23 cellular contexts compared by ENCODE assay signal in the genomic region with DNA sequence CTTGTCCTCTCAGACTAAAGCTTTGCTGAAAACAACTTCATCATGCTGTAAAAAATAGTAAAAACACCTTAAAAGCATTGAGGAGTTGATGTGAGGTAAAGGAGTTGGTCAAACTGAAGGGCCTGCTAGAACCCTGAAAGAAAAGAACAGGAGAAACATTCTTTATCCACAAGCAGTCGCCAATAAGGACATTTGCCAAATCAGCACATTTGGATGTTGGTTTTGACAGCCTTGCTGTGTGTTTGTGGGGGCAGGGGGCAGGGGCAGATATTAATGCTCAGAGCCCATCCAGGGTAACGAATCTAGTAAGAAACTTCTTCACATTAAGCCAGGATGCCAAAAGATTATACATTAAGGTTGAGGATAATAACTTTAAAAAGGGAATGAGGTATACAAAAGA.
DNase-seq lines count a peak whose midpoint lies in the region; ATAC-seq, FAIRE-seq and TF ChIP-seq lines count a peak whose summit lies in the region.
"Had no signal": no experiment of that assay in that cellular context is flagged by ENCODE, and none has a peak within 500 bp of the region (broad histone marks: within the 10 kb centered on the region; RNA-seq: fewer than 3 reads in every experiment).

No MANE protein-coding gene starts in this region.

- no TSS peak for BruUV-seq in K562 (replicated peaks; lab: Mats Ljungman, UMichigan)

- peaks cover 7% of the 10 kb centered on the region; the same call in 1 of the 2 replicates for H3K36me3 ChIP-seq in GM23338 (ENCODE audit: insufficient read depth)
- no peaks in the 10 kb centered on the region for H3K36me3 ChIP-seq in K562 (ENCODE audit: control insufficient read depth, insufficient read depth, low read length)
- H3K36me3 ChIP-seq: BLaER1 treated with 17β-estradiol and CSF1 and Interleukin-3, amounts not matched to agents 10 nM and 100 nM had no signal

- POLR2A ChIA-PET in A549 (lab: Yijun Ruan, JAX), result no interaction called here
- POLR2A ChIA-PET in K562 (lab: Yijun Ruan, JAX), result no interaction called here

- peaks cover 15% of the 10 kb centered on the region; the same call in 2 of the 3 replicates for H3K36me3 Mint-ChIP-seq in GM23338 (ENCODE audit: low read depth)
- peaks cover 0 to 4% of the 10 kb centered on the region in 2 donors for H3K36me3 Mint-ChIP-seq in activated T-cell treated with anti-CD3 and anti-CD28 coated beads, Interleukin-2, amount 50 U/mL, for 72 hours (ENCODE audit: insufficient read depth in 2 of 2)
- H3K36me3 Mint-ChIP-seq: CD8-positive, alpha-beta T cell had no signal

- TF ChIP-seq RAD21 in A549 (conservative IDR thresholded peaks at IDR 0.05 in 1 of 2, IDR thresholded peaks at IDR 0.05 in 1 of 2) (no peak), K562 (CRISPR knock-in tag; conservative IDR thresholded peaks at IDR 0.05 in 1 of 2, IDR thresholded peaks at IDR 0.05 in 1 of 2) (no peak)

- FAIRE-seq in A549 (lab: Jason Lieb, UNC), result no peak
- FAIRE-seq in K562 (lab: Jason Lieb, UNC), result no peak
- FAIRE-seq: A204.1, D721Med, G401.6, GM12891, GM18507, GM19239 had no signal

- H3K9me1 ChIP-seq in K562 (ENCODE audit: control insufficient read depth, insufficient read depth, low read length), result no peaks in the 10 kb centered on the region

- H3F3A ChIP-seq in GM23338 (replicated peaks; ENCODE audit: low read depth), result no peaks in the 10 kb centered on the region

- no peak for TF ChIP-seq POLR2A in A549 (IDR thresholded peaks at IDR 0.05; ENCODE audit: low read length)
- no peak for TF ChIP-seq POLR2A in K562 (conservative IDR thresholded peaks at IDR 0.05)

- 0 out of 2 replicates have a peak overlapping the region, but pooled peaks have one; percentile 64 for H2AFZ ChIP-seq in GM23338
- no peak overlapping the region for H2AFZ ChIP-seq in K562 (ENCODE audit: low read depth, low read length)

- H3K9me3 ChIP-seq in A549 (peaks cover 34% of the 10 kb centered on the region), K562 (replicated peaks; ENCODE audit: control insufficient read depth, insufficient read depth, low read depth, low read length) (0 out of 2 replicates have a peak, but pooled peaks cover 1% of the 10 kb centered on the region)

- H3K4me2 ChIP-seq in A549, result no peak overlapping the region
- no peak overlapping the region for H3K4me2 ChIP-seq in GM23338
- H3K4me2 ChIP-seq in K562 (ENCODE audit: insufficient read depth, low read length), result no peak overlapping the region
- H3K4me2 ChIP-seq: BLaER1 treated with 17β-estradiol and CSF1 and Interleukin-3, amounts not matched to agents 10 nM and 100 nM had no signal

- H3K27me3 Mint-ChIP-seq in GM23338 (ENCODE audit: insufficient read depth, low read depth, poor library complexity), result peaks cover 2% of the 10 kb centered on the region
- H3K27me3 Mint-ChIP-seq in activated T-cell treated with anti-CD3 and anti-CD28 coated beads, Interleukin-2, amount 50 U/mL, for 72 hours (ENCODE audit: low read depth), result no peaks in the 10 kb centered on the region
- H3K27me3 Mint-ChIP-seq: B cell; CD4-positive, alpha-beta T cell had no signal

- no peak for ATAC-seq in A549
- no peak for ATAC-seq in GM23338
- no peak for ATAC-seq in K562
- no peak for ATAC-seq in activated T-cell treated with anti-CD3 and anti-CD28 coated beads, Interleukin-2, amount 50 U/mL, for 72 hours (replicated peaks in 1 of 2)
- ATAC-seq: CD8-positive, alpha-beta T cell had no signal

- H3K4me1 ChIP-seq in A549 (no peaks in the 10 kb centered on the region), GM23338 (ENCODE audit: insufficient read depth) (no peaks in the 10 kb centered on the region), K562 (replicated peaks in 1 of 2; ENCODE audit: control insufficient read depth in 2 of 2, insufficient read depth in 2 of 2, low read length in 2 of 2) (no peaks in the 10 kb centered on the region)
- H3K4me1 ChIP-seq: BLaER1 treated with 17β-estradiol and CSF1 and Interleukin-3, amounts not matched to agents 10 nM and 100 nM; Caco-2 had no signal

- H3K79me2 ChIP-seq in GM23338 (replicated peaks; ENCODE audit: insufficient read depth) (no peaks in the 10 kb centered on the region), K562 (ENCODE audit: control insufficient read depth, insufficient read depth, low read length) (no peaks in the 10 kb centered on the region)

- no peak for TF ChIP-seq CTCF in A549 (IDR thresholded peaks at IDR 0.05)
- TF ChIP-seq CTCF in GM23338 (conservative IDR thresholded peaks at IDR 0.05; ENCODE audit: low read depth in 2 of 2), result no peak
- TF ChIP-seq CTCF in K562 (IDR thresholded peaks at IDR 0.05 in 2 of 3, conservative IDR thresholded peaks at IDR 0.05 in 1 of 3; ENCODE audit: insufficient read depth in 2 of 3, low read depth in 1 of 3, low read length in 3 of 3), result no peak

- H3K4me3 ChIP-seq in A549, result no peak overlapping the region
- H3K4me3 ChIP-seq in GM23338, result no peak overlapping the region
- H3K4me3 ChIP-seq in K562, result no peak overlapping the region
- H3K4me3 ChIP-seq: BLaER1 treated with 17β-estradiol and CSF1 and Interleukin-3, amounts not matched to agents 10 nM and 100 nM had no signal

- peaks cover 21% of the 10 kb centered on the region; the same call in 2 of the 3 replicates for H3K9me3 Mint-ChIP-seq in GM23338
- peaks cover 14 to 21% of the 10 kb centered on the region in 2 donors for H3K9me3 Mint-ChIP-seq in activated T-cell treated with anti-CD3 and anti-CD28 coated beads, Interleukin-2, amount 50 U/mL, for 72 hours

- H3K27ac ChIP-seq in A549 (no peak overlapping the region), GM23338 (ENCODE audit: low read depth) (no peak overlapping the region), K562 (ENCODE audit: extremely low read depth, low read depth, low read length) (no peak overlapping the region)
- H3K27ac ChIP-seq: BLaER1 treated with 17β-estradiol and CSF1 and Interleukin-3, amounts not matched to agents 10 nM and 100 nM; C4-2B had no signal

- intact Hi-C loops in K562 (cut with micrococcal nuclease), result no loop called here

- TF ChIP-seq EP300 in A549 (IDR thresholded peaks at IDR 0.05) (no peak), K562 (IDR thresholded peaks at IDR 0.05; ENCODE audit: low read length) (no peak)

- H3K27me3 ChIP-seq in GM23338 (ENCODE audit: insufficient read depth) (no peaks in the 10 kb centered on the region), K562 (ENCODE audit: control insufficient read depth in 2 of 2, insufficient read depth in 2 of 2, low read length in 2 of 2) (no peaks in the 10 kb centered on the region)
- H3K27me3 ChIP-seq: BLaER1 treated with 17β-estradiol and CSF1 and Interleukin-3, amounts not matched to agents 10 nM and 100 nM had no signal

- no peak overlapping the region for H3K27ac Mint-ChIP-seq in GM23338
- H3K27ac Mint-ChIP-seq in activated T-cell treated with anti-CD3 and anti-CD28 coated beads, Interleukin-2, amount 50 U/mL, for 72 hours, result no peak overlapping the region
- H3K27ac Mint-ChIP-seq: B cell; CD4-positive, alpha-beta T cell; CD8-positive, alpha-beta T cell had no signal

- H3K9ac ChIP-seq in K562 (ENCODE audit: insufficient read depth in 1 of 2, low read depth in 2 of 2, low read length in 2 of 2), result no peak overlapping the region
- H3K9ac ChIP-seq: BLaER1 treated with 17β-estradiol and CSF1 and Interleukin-3, amounts not matched to agents 10 nM and 100 nM had no signal

- H4K20me1 ChIP-seq in GM23338 (replicated peaks; ENCODE audit: insufficient read depth) (no peaks in the 10 kb centered on the region), K562 (replicated peaks; ENCODE audit: control insufficient read depth, insufficient read depth, low read length) (no peaks in the 10 kb centered on the region)
- H4K20me1 ChIP-seq: BLaER1 treated with 17β-estradiol and CSF1 and Interleukin-3, amounts not matched to agents 10 nM and 100 nM had no signal

- WGBS in A549 (ENCODE audit: missing lambda C conversion rate), result 0% methylated on average over 2 of the region's 2 CpGs
- 0% methylated on average over 2 of the region's 2 CpGs for WGBS in K562 (ENCODE audit: insufficient coverage, low coverage, missing lambda C conversion rate)

- in situ Hi-C loops in K562 (cut with MboI) (no loop called here), KBM-7 (cut with MboI; ENCODE audit: low pct_unique_long_range_greater_than_20kb, low sequenced_read_pairs) (no loop called here)

- no peak overlapping the region for H3K4me3 Mint-ChIP-seq in GM23338
- no peak overlapping the region for H3K4me3 Mint-ChIP-seq in activated T-cell treated with anti-CD3 and anti-CD28 coated beads, Interleukin-2, amount 50 U/mL, for 72 hours
- H3K4me3 Mint-ChIP-seq: B cell; CD4-positive, alpha-beta T cell; CD8-positive, alpha-beta T cell had no signal

- no peak for DNase-seq in A549 (ENCODE audit: low read depth in 1 of 2, low spot score in 1 of 2)
- DNase-seq in GM23338 (ENCODE audit: low spot score), result no peak
- DNase-seq in K562 (ENCODE audit: extremely low read depth in 1 of 4, low spot score in 3 of 4), result no peak
- no peak for DNase-seq in KBM-7
- no peak for DNase-seq in activated T-cell treated with anti-CD3 and anti-CD28 coated beads, Interleukin-2, amount 50 U/mL, for 72 hours
- DNase-seq in NCI-H1417 treated with DMSO at 0.1 percent for 48 hours (lab: John Stamatoyannopoulos, UW), result no peak
- DNase-seq: 8988T; AML-193; Caco-2; Calu3; CD4-positive, alpha-beta T cell; CD8-positive, alpha-beta T cell; DMS79 treated with DMSO at 0.1 percent for 48 hours; GF-D8 had no signal

- H3K9me2 ChIP-seq in GM23338 (ENCODE audit: insufficient read depth), result no peaks in the 10 kb centered on the region

- CTCF ChIA-PET in A549 (lab: Yijun Ruan, JAX) (no interaction called here), K562 (lab: Yijun Ruan, JAX; ENCODE audit: low intra/inter-chr PET ratio) (no interaction called here)

- no peaks in the 10 kb centered on the region for H3K4me1 Mint-ChIP-seq in GM23338
- no peaks in the 10 kb centered on the region for H3K4me1 Mint-ChIP-seq in activated T-cell treated with anti-CD3 and anti-CD28 coated beads, Interleukin-2, amount 50 U/mL, for 72 hours (ENCODE audit: low read depth)
- H3K4me1 Mint-ChIP-seq: B cell had no signal

TF ChIP-seq in A549, 52 proteins besides CTCF, POLR2A, EP300 and RAD21 (continues in another document):
- TF ChIP-seq EHMT2 (IDR thresholded peaks at IDR 0.05; ENCODE audit: low read depth) (no peak), ZC3H11A (IDR thresholded peaks at IDR 0.05) (no peak), MAFK (IDR thresholded peaks at IDR 0.05; ENCODE audit: partially characterized antibody) (peak; percentile 87)

TF ChIP-seq in K562, 482 proteins besides CTCF, POLR2A, EP300 and RAD21:
- TF ChIP-seq PCBP2 (IDR thresholded peaks at IDR 0.05; ENCODE audit: low read depth, low read length, poor library complexity, severe bottlenecking) (no peak), MAFK (IDR thresholded peaks at IDR 0.05; ENCODE audit: low read length) (0 out of 2 replicates have a peak, but pooled peaks have one; percentile 10)
